In genomic region chr1:171644805-171645483, GRCh38 we compare ENCODE assay signal across 8 cellular contexts. TPM values are rescaled to one million over a fixed set of nuclear protein-coding genes. Genes with fewer than 3 reads are reported as not detected.
DNase-seq lines count a peak whose midpoint lies in the region; ATAC-seq and TF ChIP-seq lines count a peak whose summit lies in the region.

No MANE protein-coding gene starts in this region.

- H3K27me3 ChIP-seq in upper lobe of right lung, result no peaks in the 10 kb centered on the region

- no peaks in the 10 kb centered on the region for H3K9me3 Mint-ChIP-seq in activated naive CD8-positive, alpha-beta T cell treated with anti-CD3 and anti-CD28 coated beads for 36 hours
- H3K9me3 Mint-ChIP-seq in progenitor cell of endocrine pancreas (ENCODE audit: low read depth), result no peaks in the 10 kb centered on the region

- no peak overlapping the region for H3K27ac Mint-ChIP-seq in activated naive CD8-positive, alpha-beta T cell treated with anti-CD3 and anti-CD28 coated beads for 36 hours
- no peak overlapping the region for H3K27ac Mint-ChIP-seq in progenitor cell of endocrine pancreas

- no peaks in the 10 kb centered on the region for H3K9me3 ChIP-seq in upper lobe of right lung

- peaks cover 6% of the 10 kb centered on the region for H3K4me1 Mint-ChIP-seq in activated naive CD8-positive, alpha-beta T cell treated with anti-CD3 and anti-CD28 coated beads for 36 hours
- peaks cover 4% of the 10 kb centered on the region for H3K4me1 Mint-ChIP-seq in progenitor cell of endocrine pancreas (ENCODE audit: low read depth)

- DNase-seq in COR-L47 (lab: John Stamatoyannopoulos, UW), result peak; percentile 56
- DNase-seq in NCI-H1105 (lab: John Stamatoyannopoulos, UW), result peak; percentile 2
- peak; percentile 63 for DNase-seq in activated naive CD8-positive, alpha-beta T cell treated with anti-CD3 and anti-CD28 coated beads for 36 hours
- DNase-seq in cardiac septum (ENCODE audit: low spot score), result peak; percentile 83
- peak; percentile 57 for DNase-seq in progenitor cell of endocrine pancreas (ENCODE audit: low spot score, unreplicated experiment)
- DNase-seq in upper lobe of right lung, result no peak

- peaks cover 6% of the 10 kb centered on the region for H3K27me3 Mint-ChIP-seq in activated naive CD8-positive, alpha-beta T cell treated with anti-CD3 and anti-CD28 coated beads for 36 hours
- peaks cover 3% of the 10 kb centered on the region for H3K27me3 Mint-ChIP-seq in progenitor cell of endocrine pancreas

- TF ChIP-seq CTCF in progenitor cell of endocrine pancreas (IDR thresholded peaks at IDR 0.05; ENCODE audit: unreplicated experiment) (peak; percentile 80), upper lobe of right lung (IDR thresholded peaks at IDR 0.05) (peak; percentile 70)

- intact Hi-C loops in cardiac septum (cut with DNase I), result loop anchor here (1.0 to 5.0 kb wide), 4 partner anchors 71 to 337 kb away; partner anchors contain the start of gene METTL13
- intact Hi-C loops in upper lobe of right lung (cut with DNase I), result no loop called here

- H3K4me3 ChIP-seq in upper lobe of right lung, result no peak overlapping the region

- H3K36me3 ChIP-seq in upper lobe of right lung, result no peaks in the 10 kb centered on the region

- H3K27ac ChIP-seq in upper lobe of right lung, result peak overlapping the region; percentile 45

- ATAC-seq in GM21786 (IDR thresholded peaks at IDR 0.05; ENCODE audit: unreplicated experiment) (peak; percentile 58), SK-N-SH treated with all-trans-retinoic acid at 6 μM for 48 hours (peak; percentile 94), upper lobe of right lung (peak; percentile 92)

- no peak overlapping the region for H3K4me3 Mint-ChIP-seq in activated naive CD8-positive, alpha-beta T cell treated with anti-CD3 and anti-CD28 coated beads for 36 hours
- H3K4me3 Mint-ChIP-seq in progenitor cell of endocrine pancreas (ENCODE audit: low read depth), result no peak overlapping the region

- no peaks in the 10 kb centered on the region for H3K36me3 Mint-ChIP-seq in activated naive CD8-positive, alpha-beta T cell treated with anti-CD3 and anti-CD28 coated beads for 36 hours
- H3K36me3 Mint-ChIP-seq in progenitor cell of endocrine pancreas (ENCODE audit: insufficient read depth), result no peaks in the 10 kb centered on the region

- peaks cover 14% of the 10 kb centered on the region for H3K4me1 ChIP-seq in upper lobe of right lung

TF ChIP-seq in SK-N-SH treated with all-trans-retinoic acid at 6 μM for 48 hours, 23 proteins besides CTCF, POLR2A, EP300 and RAD21:
- no peak for TF ChIP-seq CSRNP3 (CRISPR knock-in tag; IDR thresholded peaks at IDR 0.05)
- TF ChIP-seq, protein P1, sequence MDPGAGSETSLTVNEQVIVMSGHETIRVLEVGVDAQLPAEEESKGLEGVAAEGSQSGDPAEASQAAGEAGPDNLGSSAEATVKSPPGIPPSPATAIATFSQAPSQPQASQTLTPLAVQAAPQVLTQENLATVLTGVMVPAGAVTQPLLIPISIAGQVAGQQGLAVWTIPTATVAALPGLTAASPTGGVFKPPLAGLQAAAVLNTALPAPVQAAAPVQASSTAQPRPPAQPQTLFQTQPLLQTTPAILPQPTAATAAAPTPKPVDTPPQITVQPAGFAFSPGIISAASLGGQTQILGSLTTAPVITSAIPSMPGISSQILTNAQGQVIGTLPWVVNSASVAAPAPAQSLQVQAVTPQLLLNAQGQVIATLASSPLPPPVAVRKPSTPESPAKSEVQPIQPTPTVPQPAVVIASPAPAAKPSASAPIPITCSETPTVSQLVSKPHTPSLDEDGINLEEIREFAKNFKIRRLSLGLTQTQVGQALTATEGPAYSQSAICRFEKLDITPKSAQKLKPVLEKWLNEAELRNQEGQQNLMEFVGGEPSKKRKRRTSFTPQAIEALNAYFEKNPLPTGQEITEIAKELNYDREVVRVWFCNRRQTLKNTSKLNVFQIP (CRISPR knock-in tag; IDR thresholded peaks at IDR 0.05; ENCODE audit: borderline replicate concordance, low read depth), result no peak
- no peak for TF ChIP-seq ZNF70 (CRISPR knock-in tag; IDR thresholded peaks at IDR 0.05)
- no peak for TF ChIP-seq ESRRG (CRISPR knock-in tag; IDR thresholded peaks at IDR 0.05)
- no peak for TF ChIP-seq TOX (CRISPR knock-in tag; IDR thresholded peaks at IDR 0.05; ENCODE audit: borderline replicate concordance)
- TF ChIP-seq ZC3H10 (CRISPR knock-in tag; IDR thresholded peaks at IDR 0.05), result no peak
- TF ChIP-seq ARNTL (CRISPR knock-in tag; IDR thresholded peaks at IDR 0.05; ENCODE audit: borderline replicate concordance, low read depth), result no peak
- TF ChIP-seq, protein P2, sequence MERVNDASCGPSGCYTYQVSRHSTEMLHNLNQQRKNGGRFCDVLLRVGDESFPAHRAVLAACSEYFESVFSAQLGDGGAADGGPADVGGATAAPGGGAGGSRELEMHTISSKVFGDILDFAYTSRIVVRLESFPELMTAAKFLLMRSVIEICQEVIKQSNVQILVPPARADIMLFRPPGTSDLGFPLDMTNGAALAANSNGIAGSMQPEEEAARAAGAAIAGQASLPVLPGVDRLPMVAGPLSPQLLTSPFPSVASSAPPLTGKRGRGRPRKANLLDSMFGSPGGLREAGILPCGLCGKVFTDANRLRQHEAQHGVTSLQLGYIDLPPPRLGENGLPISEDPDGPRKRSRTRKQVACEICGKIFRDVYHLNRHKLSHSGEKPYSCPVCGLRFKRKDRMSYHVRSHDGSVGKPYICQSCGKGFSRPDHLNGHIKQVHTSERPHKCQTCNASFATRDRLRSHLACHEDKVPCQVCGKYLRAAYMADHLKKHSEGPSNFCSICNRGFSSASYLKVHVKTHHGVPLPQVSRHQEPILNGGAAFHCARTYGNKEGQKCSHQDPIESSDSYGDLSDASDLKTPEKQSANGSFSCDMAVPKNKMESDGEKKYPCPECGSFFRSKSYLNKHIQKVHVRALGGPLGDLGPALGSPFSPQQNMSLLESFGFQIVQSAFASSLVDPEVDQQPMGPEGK (CRISPR knock-in tag; IDR thresholded peaks at IDR 0.05; ENCODE audit: borderline replicate concordance), result no peak
- TF ChIP-seq PPARA (CRISPR knock-in tag; IDR thresholded peaks at IDR 0.05; ENCODE audit: borderline replicate concordance), result no peak
- TF ChIP-seq RARB (CRISPR knock-in tag; IDR thresholded peaks at IDR 0.05), result no peak
- TF ChIP-seq ZNF565 (CRISPR knock-in tag; conservative IDR thresholded peaks at IDR 0.05; ENCODE audit: low read depth), result no peak
- no peak for TF ChIP-seq GLIS3 (CRISPR knock-in tag; IDR thresholded peaks at IDR 0.05)
- no peak for TF ChIP-seq ISL1 (CRISPR knock-in tag; IDR thresholded peaks at IDR 0.05)
- TF ChIP-seq TSHZ2 (CRISPR knock-in tag; IDR thresholded peaks at IDR 0.05), result no peak
- no peak for TF ChIP-seq OSR1 (CRISPR knock-in tag; IDR thresholded peaks at IDR 0.05)
- TF ChIP-seq SNAI2 (CRISPR knock-in tag; IDR thresholded peaks at IDR 0.05), result no peak
- TF ChIP-seq BACH2 (CRISPR knock-in tag; IDR thresholded peaks at IDR 0.05; ENCODE audit: borderline replicate concordance), result no peak

RNA-seq across cellular contexts. Expression of gene MYOC, which starts 7.5 kb away (rescaled TPM):
- total RNA-seq in activated naive CD8-positive, alpha-beta T cell treated with anti-CD3 and anti-CD28 coated beads for 36 hours, result not detected
- total RNA-seq in cardiac septum (21.0 TPM), progenitor cell of endocrine pancreas (not detected in 2 replicates), upper lobe of right lung (0.69 TPM)

RNA-seq across cellular contexts. Expression of gene MYOCOS, which starts 22.9 kb away (rescaled TPM):
- under 1 TPM in 1 of 2 experiments, not detected in 1; 0.14 TPM for total RNA-seq in activated naive CD8-positive, alpha-beta T cell treated with anti-CD3 and anti-CD28 coated beads for 36 hours
- total RNA-seq in cardiac septum (not detected), progenitor cell of endocrine pancreas (not detected in 2 replicates), upper lobe of right lung (not detected)

Comparison
In these comparisons a context has a peak if more than half of its experiments do, and no peak if none do; other contexts are left out.
1. RNA of gene MYOC, which starts 7.5 kb away (total RNA-seq): 21.0 TPM in cardiac septum (single experiment); 0.69 TPM in upper lobe of right lung (single experiment), not detected in activated naive CD8-positive, alpha-beta T cell treated with anti-CD3 and anti-CD28 coated beads for 36 hours and not detected in progenitor cell of endocrine pancreas; every median in the first group is over 10 times any median in the second.
2. Peak in every context shown above with its lines, with median percentiles within 50 percentile points of each other: ATAC-seq.